Comparison of ENCODE assay signal across 8 cellular contexts in genomic region chr1:206803221-206803730, GRCh38. TPM values are rescaled to one million over a fixed set of nuclear protein-coding genes. Genes with fewer than 3 reads are reported as not detected.
DNase-seq lines count a peak whose midpoint lies in the region; ATAC-seq and TF ChIP-seq lines count a peak whose summit lies in the region.

No MANE protein-coding gene starts in this region.

- H3K27me3 Mint-ChIP-seq in T-helper 2 cell treated with Interferon-gamma antibody and Interleukin-4, amounts not matched to agents 5 μg/mL and 100 μg/mL, for 36 hours (ENCODE audit: low read depth), result peaks cover 12% of the 10 kb centered on the region
- no peaks in the 10 kb centered on the region for H3K27me3 Mint-ChIP-seq in stimulated activated naive CD8-positive, alpha-beta T cell treated with anti-CD3 and anti-CD28 coated beads, Interleukin-15, amount 100 ng/mL, for 72 hours

- no peaks in the 10 kb centered on the region for H3K79me2 ChIP-seq in SK-N-SH (ENCODE audit: insufficient read depth)

- TF ChIP-seq EP300 in SK-N-SH (IDR thresholded peaks at IDR 0.05; ENCODE audit: borderline replicate concordance in 1 of 2, low read depth in 1 of 2, low read length in 1 of 2), result no peak

- no peaks in the 10 kb centered on the region for H3K9me3 ChIP-seq in SK-N-SH

- TF ChIP-seq CTCF in SK-N-SH (IDR thresholded peaks at IDR 0.05), result no peak

- H3K4me1 ChIP-seq in SK-N-SH (ENCODE audit: control insufficient read depth in 1 of 2, insufficient read depth in 2 of 2, low read depth in 1 of 2, low read length in 1 of 2), result peaks cover 0 to 26% of the 10 kb centered on the region in 2 experiments; a peak in 2 of 4 replicates

- H3K36me3 ChIP-seq in SK-N-SH (replicated peaks in 1 of 2; ENCODE audit: control insufficient read depth in 1 of 2, insufficient read depth in 2 of 2, low read length in 1 of 2), result no peaks in the 10 kb centered on the region

- H3F3A ChIP-seq in SK-N-SH (replicated peaks; ENCODE audit: insufficient read depth), result no peaks in the 10 kb centered on the region

- H3K27ac Mint-ChIP-seq in T-helper 2 cell treated with Interferon-gamma antibody and Interleukin-4, amounts not matched to agents 5 μg/mL and 100 μg/mL, for 36 hours, result peak overlapping the region; percentile 90
- H3K27ac Mint-ChIP-seq in stimulated activated naive CD8-positive, alpha-beta T cell treated with anti-CD3 and anti-CD28 coated beads, Interleukin-15, amount 100 ng/mL, for 72 hours, result peak overlapping the region in 1 of 2 donors; percentile 36

- H3K4me3 Mint-ChIP-seq in T-helper 2 cell treated with Interferon-gamma antibody and Interleukin-4, amounts not matched to agents 5 μg/mL and 100 μg/mL, for 36 hours, result peak overlapping the region; percentile 55
- peak overlapping the region; percentile 30 to 63 for H3K4me3 Mint-ChIP-seq in stimulated activated naive CD8-positive, alpha-beta T cell treated with anti-CD3 and anti-CD28 coated beads, Interleukin-15, amount 100 ng/mL, for 72 hours

- peaks cover 17% of the 10 kb centered on the region; the same call in 1 of the 2 replicates for H3K27me3 ChIP-seq in SK-N-SH (ENCODE audit: insufficient read depth)

- peaks cover 68% of the 10 kb centered on the region for H3K4me1 Mint-ChIP-seq in T-helper 2 cell treated with Interferon-gamma antibody and Interleukin-4, amounts not matched to agents 5 μg/mL and 100 μg/mL, for 36 hours (ENCODE audit: low read depth)
- H3K4me1 Mint-ChIP-seq in stimulated activated naive CD8-positive, alpha-beta T cell treated with anti-CD3 and anti-CD28 coated beads, Interleukin-15, amount 100 ng/mL, for 72 hours, result peaks cover 84% of the 10 kb centered on the region

- H2AFZ ChIP-seq in SK-N-SH (ENCODE audit: low read depth), result no peak overlapping the region

- ATAC-seq in GM18499 (IDR thresholded peaks at IDR 0.05; ENCODE audit: insufficient read depth, unreplicated experiment), result peak; percentile 88
- ATAC-seq in HG02763 (IDR thresholded peaks at IDR 0.05; ENCODE audit: unreplicated experiment), result peak; percentile 96
- peak; percentile 95 for ATAC-seq in stimulated activated naive CD8-positive, alpha-beta T cell treated with anti-CD3 and anti-CD28 coated beads, Interleukin-15, amount 100 ng/mL, for 72 hours

- H3K36me3 Mint-ChIP-seq in T-helper 2 cell treated with Interferon-gamma antibody and Interleukin-4, amounts not matched to agents 5 μg/mL and 100 μg/mL, for 36 hours (ENCODE audit: low read depth), result no peaks in the 10 kb centered on the region

- no peak overlapping the region; a peak in 1 of 4 replicates for H3K27ac ChIP-seq in SK-N-SH (ENCODE audit: low read depth in 2 of 2, low read length in 1 of 2)

- CTCF ChIA-PET in SK-N-SH (lab: Yijun Ruan, JAX), result interaction anchor here (0.5 to 2.9 kb wide), 4 partner anchors 15 to 109 kb away, joined by 3 to 23 read pairs (median 3); no protein-coding TSS in a partner anchor

- H3K9me2 ChIP-seq in SK-N-SH, result no peaks in the 10 kb centered on the region

- no peaks in the 10 kb centered on the region for H3K9me3 Mint-ChIP-seq in T-helper 2 cell treated with Interferon-gamma antibody and Interleukin-4, amounts not matched to agents 5 μg/mL and 100 μg/mL, for 36 hours
- no peaks in the 10 kb centered on the region for H3K9me3 Mint-ChIP-seq in stimulated activated naive CD8-positive, alpha-beta T cell treated with anti-CD3 and anti-CD28 coated beads, Interleukin-15, amount 100 ng/mL, for 72 hours

- POLR2A ChIA-PET in SK-N-SH (lab: Yijun Ruan, JAX), result no interaction called here

- peak; percentile 89 for DNase-seq in T-helper 2 cell treated with Interferon-gamma antibody and Interleukin-4, amounts not matched to agents 5 μg/mL and 100 μg/mL, for 36 hours (ENCODE audit: low spot score)
- peak; percentile 75 for DNase-seq in effector CD4-positive, alpha-beta T cell
- peak; percentile 75 to 87 for DNase-seq in stimulated activated naive CD8-positive, alpha-beta T cell treated with anti-CD3 and anti-CD28 coated beads, Interleukin-15, amount 100 ng/mL, for 72 hours
- DNase-seq in retina (no peak), SK-N-SH (no peak), NCI-H510A treated with DMSO at 0.1 percent for 48 hours (lab: John Stamatoyannopoulos, UW) (no peak)

- no peak for TF ChIP-seq RAD21 in SK-N-SH (IDR thresholded peaks at IDR 0.05; ENCODE audit: low read length)

- WGBS in SK-N-SH (ENCODE audit: low lambda C conversion rate), result 60% methylated on average over 8 of the region's 8 CpGs

- no peaks in the 10 kb centered on the region for H4K20me1 ChIP-seq in SK-N-SH (ENCODE audit: insufficient read depth)

- H3K9ac ChIP-seq in SK-N-SH, result no peak overlapping the region

- H3K4me2 ChIP-seq in SK-N-SH, result no peak overlapping the region

- H3K4me3 ChIP-seq in SK-N-SH (ENCODE audit: low read depth in 2 of 2, low read length in 1 of 2), result no peak overlapping the region

TF ChIP-seq in SK-N-SH, 30 proteins besides CTCF, POLR2A, EP300 and RAD21:
- TF ChIP-seq FOXJ3 (CRISPR knock-in tag; IDR thresholded peaks at IDR 0.05), result no peak
- no peak for TF ChIP-seq RCOR1 (IDR thresholded peaks at IDR 0.05; ENCODE audit: low read length)
- no peak for TF ChIP-seq SMC3 (IDR thresholded peaks at IDR 0.05; ENCODE audit: low read depth, low read length)
- TF ChIP-seq NFIC (IDR thresholded peaks at IDR 0.05; ENCODE audit: borderline replicate concordance), result no peak
- no peak for TF ChIP-seq GABPA (IDR thresholded peaks at IDR 0.05; ENCODE audit: low read depth)
- no peak for TF ChIP-seq YY1 (IDR thresholded peaks at IDR 0.05; ENCODE audit: low read depth)
- no peak for TF ChIP-seq FOSL2 (IDR thresholded peaks at IDR 0.05; ENCODE audit: borderline replicate concordance, low read depth)
- TF ChIP-seq ELF1 (IDR thresholded peaks at IDR 0.05), result no peak
- TF ChIP-seq CHD2 (IDR thresholded peaks at IDR 0.05; ENCODE audit: low read length, partially characterized antibody), result no peak
- TF ChIP-seq SIN3A (IDR thresholded peaks at IDR 0.05; ENCODE audit: borderline replicate concordance, low read depth, low read length), result no peak
- no peak for TF ChIP-seq POLR2AphosphoS5 (IDR thresholded peaks at IDR 0.05; ENCODE audit: low read depth, low read length)
- no peak for TF ChIP-seq USF2 (IDR thresholded peaks at IDR 0.05; ENCODE audit: borderline replicate concordance, low read depth, low read length)
- no peak for TF ChIP-seq TCF12 (IDR thresholded peaks at IDR 0.05)
- no peak for TF ChIP-seq TAF1 (IDR thresholded peaks at IDR 0.05; ENCODE audit: borderline replicate concordance, low read depth, low read length)

RNA-seq across cellular contexts. Expression of gene IL10, which starts 31.0 kb away (rescaled TPM):
- not detected in 2 replicates for polyA plus RNA-seq in SK-N-SH (2012; rRNA removed)
- polyA plus RNA-seq in SK-N-SH (2012; cell fraction: cytosol; rRNA removed), result not detected in 2 replicates
- not detected in 2 replicates for polyA plus RNA-seq in SK-N-SH (2012; cell fraction: nucleus; rRNA removed)

RNA-seq across cellular contexts. Expression of gene IL19, which starts 32.7 kb away (rescaled TPM):
- not detected in 2 replicates for polyA plus RNA-seq in SK-N-SH (2012; rRNA removed)
- not detected in 2 replicates for polyA plus RNA-seq in SK-N-SH (2012; cell fraction: cytosol; rRNA removed)
- polyA plus RNA-seq in SK-N-SH (2012; cell fraction: nucleus; rRNA removed), result 0.07 TPM in 1 of 2 replicates, not detected in the other

Comparison
In these comparisons a context has a peak if more than half of its experiments do, and no peak if none do; other contexts are left out.
1. DNase-seq: peak in T-helper 2 cell treated with Interferon-gamma antibody and Interleukin-4, amounts not matched to agents 5 μg/mL and 100 μg/mL, for 36 hours (single experiment), effector CD4-positive, alpha-beta T cell (single experiment) and stimulated activated naive CD8-positive, alpha-beta T cell treated with anti-CD3 and anti-CD28 coated beads, Interleukin-15, amount 100 ng/mL, for 72 hours (2 of 2); none in retina (single experiment), SK-N-SH (single experiment) and NCI-H510A treated with DMSO at 0.1 percent for 48 hours (single experiment).
2. Peak in every context shown above with its lines, with median percentiles within 50 percentile points of each other: ATAC-seq.